Comparison of ENCODE assay signal across 8 cellular contexts in the genomic region with DNA sequence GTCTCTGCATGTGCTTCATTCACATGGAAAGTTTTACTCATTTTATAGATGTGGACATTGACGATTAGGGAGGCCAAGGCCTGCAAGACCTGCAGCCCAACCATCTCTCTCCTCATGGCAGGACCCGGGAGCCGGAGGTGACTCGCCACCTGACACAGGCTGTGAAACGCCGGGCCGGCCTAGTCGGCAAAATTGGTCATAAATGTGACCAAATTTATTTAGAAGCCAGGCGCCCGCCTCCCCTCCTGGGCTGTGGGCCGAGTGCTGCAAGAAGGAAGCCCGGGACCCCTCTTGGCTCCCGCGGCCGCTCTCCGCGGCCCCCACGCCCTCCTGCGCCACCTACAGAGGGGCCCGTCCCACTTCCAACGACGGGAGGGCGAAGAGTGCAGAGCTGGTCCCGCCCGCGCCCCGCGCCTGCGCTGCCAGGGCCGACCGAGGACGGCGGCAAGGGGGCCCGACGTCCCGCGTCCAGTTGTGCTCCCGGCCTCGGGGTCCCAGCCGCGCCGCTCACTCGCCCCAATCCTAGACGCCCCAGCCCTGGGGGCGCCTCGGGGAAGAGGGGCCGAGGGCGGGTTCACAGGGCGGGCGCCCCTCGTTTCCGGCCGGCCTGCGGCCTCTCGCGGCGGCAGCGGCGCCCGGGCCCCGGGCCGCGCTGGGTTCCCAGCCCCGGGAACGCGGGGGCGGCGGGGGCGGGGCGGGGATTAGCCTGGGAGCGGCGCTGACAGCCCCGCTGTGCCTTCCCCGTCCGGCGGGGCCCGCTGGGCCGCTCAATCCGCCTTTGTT. TPM values are rescaled to one million over a fixed set of nuclear protein-coding genes. Genes with fewer than 3 reads are reported as not detected.
DNase-seq lines count a peak whose midpoint lies in the region; ATAC-seq and TF ChIP-seq lines count a peak whose summit lies in the region.

No MANE protein-coding gene starts in this region.

- H3K27ac ChIP-seq in duodenal mucosa (ENCODE audit: low read depth, low read length) (no peak overlapping the region), mesodermal cell (ENCODE audit: low read depth, low read length, severe bottlenecking) (peak overlapping the region; percentile 82), upper lobe of left lung (peak overlapping the region; percentile 54 to 75 (median 64))

- peak in 1 of 2 donors; percentile 65 for ATAC-seq in upper lobe of left lung (ENCODE audit: low FRiP score in 2 of 2)
- no peak for ATAC-seq in GM18520 (IDR thresholded peaks at IDR 0.05; ENCODE audit: unreplicated experiment)
- no peak for ATAC-seq in HG02970 (IDR thresholded peaks at IDR 0.05; ENCODE audit: low FRiP score, unreplicated experiment)

- H3K27me3 ChIP-seq in duodenal mucosa (ENCODE audit: control insufficient read depth in 1 of 2, insufficient read depth in 2 of 2, low read length in 2 of 2) (peaks cover 0 to 7% of the 10 kb centered on the region in 2 donors), upper lobe of left lung (peaks cover 0 to 30% (median 7%) of the 10 kb centered on the region in 4 donors)

- peak overlapping the region; percentile 39 for H3K4me3 ChIP-seq in HFF-Myc (replicated peaks; ENCODE audit: low read depth, low read length)
- peak overlapping the region; percentile 51 to 55 for H3K4me3 ChIP-seq in duodenal mucosa (ENCODE audit: low read depth in 1 of 2, low read length in 2 of 2)
- H3K4me3 ChIP-seq in mesodermal cell (ENCODE audit: extremely low read depth, insufficient read depth, low read length, poor library complexity, severe bottlenecking): peak overlapping the region; percentile 46
- H3K4me3 ChIP-seq in upper lobe of left lung: peak overlapping the region; percentile 33 to 63 (median 54)

- 6 to 8% methylated on average over 57 to 61 of the region's 79 CpGs for WGBS in mesodermal cell (ENCODE audit: insufficient coverage in 2 of 2), 2 experiments
- WGBS in upper lobe of left lung, 2 donors: 0 to 11% methylated on average over 3 to 37 of the region's 79 CpGs

- in situ Hi-C loops in Caki2 (cut with HindIII; ENCODE audit: low pct_unique_long_range_greater_than_20kb, low sequenced_read_pairs): no loop called here

- no peak for TF ChIP-seq EP300 in upper lobe of left lung (IDR thresholded peaks at IDR 0.05)

- TF ChIP-seq POLR2A in upper lobe of left lung (IDR thresholded peaks at IDR 0.05): peak in 2 of 4 donors; percentile 41 to 58

- peak; percentile 58 for DNase-seq in Caki2 (ENCODE audit: low read depth)
- DNase-seq in HFF-Myc (ENCODE audit: extremely low read depth, low read depth): no peak
- DNase-seq in SHP77 treated with DMSO at 0.1 percent for 48 hours (lab: John Stamatoyannopoulos, UW): peak; percentile 41
- DNase-seq in upper lobe of left lung: peak; percentile 39 to 92

- peak overlapping the region; percentile 39 to 64 for H3K9ac ChIP-seq in duodenal mucosa (ENCODE audit: low read depth in 1 of 2, low read length in 2 of 2)

- TF ChIP-seq CTCF in HFF-Myc (IDR thresholded peaks at IDR 0.05; ENCODE audit: low read depth, low read length, missing control alignments) (no peak), upper lobe of left lung (IDR thresholded peaks at IDR 0.05) (no peak)

- H3K36me3 ChIP-seq in duodenal mucosa (ENCODE audit: control insufficient read depth in 1 of 2, insufficient read depth in 2 of 2, low read length in 2 of 2) (no peaks in the 10 kb centered on the region), mesodermal cell (ENCODE audit: control insufficient read depth, insufficient read depth, low read length) (peaks cover 17% of the 10 kb centered on the region), upper lobe of left lung (no peaks in the 10 kb centered on the region)

- no peaks in the 10 kb centered on the region for H3K9me3 ChIP-seq in duodenal mucosa (ENCODE audit: control insufficient read depth in 1 of 2, low read length in 2 of 2)
- H3K9me3 ChIP-seq in mesodermal cell (ENCODE audit: control insufficient read depth, low read length): no peaks in the 10 kb centered on the region
- no peaks in the 10 kb centered on the region for H3K9me3 ChIP-seq in upper lobe of left lung

- H3K4me1 ChIP-seq in duodenal mucosa (ENCODE audit: control insufficient read depth in 1 of 2, insufficient read depth in 2 of 2, low read length in 2 of 2) (peaks cover 6 to 24% of the 10 kb centered on the region in 2 donors), mesodermal cell (ENCODE audit: control insufficient read depth, insufficient read depth, low read length, poor library complexity, severe bottlenecking) (peaks cover 25% of the 10 kb centered on the region), upper lobe of left lung (peaks cover 13 to 41% (median 29%) of the 10 kb centered on the region in 4 donors)

RNA-seq across cellular contexts. Expression of gene WNT3, which starts 47.5 kb away (rescaled TPM):
- total RNA-seq in Caki2 (2014; rRNA removed; shearing (Covaris generic); ENCODE audit: low replicate concordance): 4.0 and 4.5 TPM in 2 replicates
- polyA plus RNA-seq in mesodermal cell (2013, experiment 1 of 2): 17.7 TPM
- polyA plus RNA-seq in mesodermal cell (2013, experiment 2 of 2): 14.9 TPM
- 1 to 10 TPM; 1.1 to 4.6 (median 1.9) TPM for total RNA-seq in upper lobe of left lung
